ENCODE assay signal across 1 cellular context in genomic region chr17:18250708-18251107, GRCh38.
A peak's percentile ranks its signal among the peaks of the same experiment; 100 is the strongest.
TF ChIP-seq lines count a peak whose summit lies in the region.

No MANE protein-coding gene starts in this region.

TF ChIP-seq in IMR-90, 13 proteins besides CTCF, POLR2A, EP300 and RAD21:
- no peak for TF ChIP-seq SMC3 (IDR thresholded peaks at IDR 0.05; ENCODE audit: low read depth, low read length)
- TF ChIP-seq CEBPB (IDR thresholded peaks at IDR 0.05; ENCODE audit: low read depth, low read length) = peak; percentile 44
